Comparison of ENCODE assay signal across 14 cellular contexts in genomic region chr1:6426972-6427350, GRCh38. TPM values are rescaled to one million over a fixed set of nuclear protein-coding genes. Genes with fewer than 3 reads are reported as not detected.
"Had no signal": no experiment of that assay in that cellular context is flagged by ENCODE, and none has a peak within 500 bp of the region (broad histone marks: within the 10 kb centered on the region; RNA-seq: fewer than 3 reads in every experiment).

No MANE protein-coding gene starts in this region.

- H3K4me3 ChIP-seq: left lung, neural progenitor cell, pancreas, smooth muscle cell had no signal

- DNase-seq: effector memory CD8-positive, alpha-beta T cell; foreskin keratinocyte; immature natural killer cell; natural killer cell; occipital lobe; stimulated activated CD4-positive, alpha-beta T cell treated with anti-CD3 and anti-CD28 coated beads, Interleukin-2, amount 100 ng/mL, for 48 hours; stimulated activated naive CD4-positive, alpha-beta T cell treated with Interleukin-2 at 50 U/mL for 16 hours; trophoblast cell had no signal

- H3K4me1 ChIP-seq: foreskin keratinocyte had no signal

- H2AFZ ChIP-seq: neural progenitor cell had no signal

- ATAC-seq: effector memory CD8-positive, alpha-beta T cell; foreskin keratinocyte; left lung; natural killer cell had no signal

- H3K4me3 Mint-ChIP-seq: dendritic cell treated with granulocyte-macrophage colony-stimulating factor and Interleukin-4, amounts not matched to agents 40 ng/mL and 50 ng/mL, for 4 days; effector memory CD8-positive, alpha-beta T cell; immature natural killer cell; natural killer cell; neural progenitor cell had no signal

- H3K36me3 Mint-ChIP-seq: immature natural killer cell, natural killer cell, neural progenitor cell had no signal

- H3K9me3 ChIP-seq: left lung, pancreas had no signal

- H3K9me3 Mint-ChIP-seq: dendritic cell treated with granulocyte-macrophage colony-stimulating factor and Interleukin-4, amounts not matched to agents 40 ng/mL and 50 ng/mL, for 4 days; effector memory CD8-positive, alpha-beta T cell; natural killer cell; neural progenitor cell had no signal

- H3K27ac ChIP-seq: foreskin keratinocyte, left lung, neural progenitor cell, pancreas had no signal

- H3K36me3 ChIP-seq: left lung, neural progenitor cell, pancreas had no signal

- H3K27ac Mint-ChIP-seq: dendritic cell treated with granulocyte-macrophage colony-stimulating factor and Interleukin-4, amounts not matched to agents 40 ng/mL and 50 ng/mL, for 4 days; effector memory CD8-positive, alpha-beta T cell; natural killer cell; neural progenitor cell; progenitor cell of endocrine pancreas had no signal

- H3K9ac ChIP-seq: neural progenitor cell had no signal

- H3K4me2 ChIP-seq: neural progenitor cell, smooth muscle cell had no signal

RNA-seq across cellular contexts. Expression of gene ESPN, which starts 2.4 kb away (rescaled TPM):
- total RNA-seq: occipital lobe, smooth muscle cell had no signal
- polyA plus RNA-seq: immature natural killer cell had no signal

RNA-seq across cellular contexts. Expression of gene HES2, which starts 7.2 kb away (rescaled TPM):
- total RNA-seq: natural killer cell had no signal
- polyA plus RNA-seq: immature natural killer cell, pancreas had no signal
